ENCODE assay signal across 1 cellular context in the genomic region with DNA sequence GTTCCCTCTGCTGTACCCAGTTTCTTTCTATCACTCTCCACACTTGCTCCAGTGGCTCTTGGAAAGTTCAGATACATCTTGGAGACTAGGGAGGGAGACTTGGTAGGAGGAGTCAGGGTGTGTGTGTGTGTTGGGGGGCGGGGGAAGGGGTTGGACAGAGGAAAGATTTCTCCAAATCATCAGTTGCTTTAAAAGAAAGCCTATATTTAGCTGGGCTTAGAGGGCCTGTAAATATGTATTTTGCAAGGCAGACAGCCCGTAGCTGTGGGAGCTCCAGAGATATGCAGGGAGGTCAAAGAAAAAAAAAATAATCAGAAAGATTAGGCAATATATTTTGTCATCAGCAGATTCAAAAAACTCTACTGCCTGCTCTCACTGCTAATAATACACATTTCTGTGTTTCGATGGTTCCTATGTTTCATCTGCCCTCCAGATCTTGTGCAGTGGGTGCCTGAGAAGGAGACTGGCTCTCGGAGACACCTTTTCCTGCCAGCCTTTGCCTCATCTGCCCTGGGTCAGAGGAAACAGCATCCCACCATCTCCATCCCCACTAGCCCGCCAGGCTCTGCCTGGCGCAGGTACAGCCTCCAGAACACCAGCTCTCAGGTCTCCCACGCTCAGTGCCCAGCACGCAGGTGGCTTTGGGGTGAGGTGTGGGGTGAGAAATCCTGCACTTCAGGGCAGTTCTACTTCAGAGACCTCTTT.
TF ChIP-seq lines count a peak whose summit lies in the region.

No MANE protein-coding gene starts in this region.

TF ChIP-seq in A549, 52 proteins besides CTCF, POLR2A, EP300 and RAD21 (continued from another document):
- TF ChIP-seq, protein P1, sequence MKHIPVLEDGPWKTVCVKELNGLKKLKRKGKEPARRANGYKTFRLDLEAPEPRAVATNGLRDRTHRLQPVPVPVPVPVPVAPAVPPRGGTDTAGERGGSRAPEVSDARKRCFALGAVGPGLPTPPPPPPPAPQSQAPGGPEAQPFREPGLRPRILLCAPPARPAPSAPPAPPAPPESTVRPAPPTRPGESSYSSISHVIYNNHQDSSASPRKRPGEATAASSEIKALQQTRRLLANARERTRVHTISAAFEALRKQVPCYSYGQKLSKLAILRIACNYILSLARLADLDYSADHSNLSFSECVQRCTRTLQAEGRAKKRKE (CRISPR knock-in tag; IDR thresholded peaks at IDR 0.05; ENCODE audit: low read depth): no peak
- no peak for TF ChIP-seq ESRRA (IDR thresholded peaks at IDR 0.05; ENCODE audit: borderline replicate concordance, low read length)
- TF ChIP-seq ZSCAN20 (CRISPR knock-in tag; IDR thresholded peaks at IDR 0.05): no peak
- TF ChIP-seq, protein P2, sequence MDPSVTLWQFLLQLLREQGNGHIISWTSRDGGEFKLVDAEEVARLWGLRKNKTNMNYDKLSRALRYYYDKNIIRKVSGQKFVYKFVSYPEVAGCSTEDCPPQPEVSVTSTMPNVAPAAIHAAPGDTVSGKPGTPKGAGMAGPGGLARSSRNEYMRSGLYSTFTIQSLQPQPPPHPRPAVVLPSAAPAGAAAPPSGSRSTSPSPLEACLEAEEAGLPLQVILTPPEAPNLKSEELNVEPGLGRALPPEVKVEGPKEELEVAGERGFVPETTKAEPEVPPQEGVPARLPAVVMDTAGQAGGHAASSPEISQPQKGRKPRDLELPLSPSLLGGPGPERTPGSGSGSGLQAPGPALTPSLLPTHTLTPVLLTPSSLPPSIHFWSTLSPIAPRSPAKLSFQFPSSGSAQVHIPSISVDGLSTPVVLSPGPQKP (IDR thresholded peaks at IDR 0.05; ENCODE audit: low read depth, low read length): no peak
- no peak for TF ChIP-seq PHF8 (IDR thresholded peaks at IDR 0.05; ENCODE audit: borderline replicate concordance, low read depth)
- no peak for TF ChIP-seq KDM5A (IDR thresholded peaks at IDR 0.05)
- TF ChIP-seq JUN (IDR thresholded peaks at IDR 0.05): no peak
- TF ChIP-seq FOXS1 (CRISPR knock-in tag; IDR thresholded peaks at IDR 0.05): no peak
- no peak for TF ChIP-seq ZC3H11A (IDR thresholded peaks at IDR 0.05)
- TF ChIP-seq RCOR1 (IDR thresholded peaks at IDR 0.05; ENCODE audit: low read depth, low read length): no peak
